ENCODE assay signal across 21 cellular contexts in genomic region chr19:16678498-16678897, GRCh38. TPM values are rescaled to one million over a fixed set of nuclear protein-coding genes. Genes with fewer than 3 reads are reported as not detected.
"Had no signal": no experiment of that assay in that cellular context is flagged by ENCODE, and none has a peak within 500 bp of the region (broad histone marks: within the 10 kb centered on the region; RNA-seq: fewer than 3 reads in every experiment).

No MANE protein-coding gene starts in this region.

- H3K27me3 ChIP-seq: esophagus squamous epithelium, hepatocyte, neutrophil, stomach, transverse colon had no signal

- H3K4me3 Mint-ChIP-seq: naive thymus-derived CD8-positive, alpha-beta T cell had no signal

- H3K4me3 ChIP-seq: esophagus squamous epithelium, hepatocyte, mucosa of descending colon, skin epidermis, stomach, thoracic aorta, transverse colon had no signal

- H3K4me1 ChIP-seq: esophagus squamous epithelium, transverse colon had no signal

- DNase-seq: effector memory CD4-positive, alpha-beta T cell; esophagus squamous epithelium; left colon; mucosa of descending colon; naive thymus-derived CD8-positive, alpha-beta T cell; stimulated activated CD4-positive, alpha-beta T cell treated with anti-CD3 and anti-CD28 coated beads, Interleukin-2, amount 100 ng/mL, for 24 hours; stimulated activated CD4-positive, alpha-beta T cell treated with anti-CD3 and anti-CD28 coated beads, Interleukin-4, amount 100 ng/mL, for 4 hours; stimulated activated naive CD4-positive, alpha-beta T cell; stomach; substantia nigra; transverse colon had no signal

- H2AFZ ChIP-seq: hepatocyte had no signal

- ATAC-seq: left colon; mucosa of descending colon; naive thymus-derived CD8-positive, alpha-beta T cell; sciatic nerve had no signal

- H3K79me2 ChIP-seq: hepatocyte had no signal

- H3K9me3 ChIP-seq: mucosa of descending colon, thoracic aorta had no signal

- H3K4me2 ChIP-seq: hepatocyte had no signal

- H3K27ac ChIP-seq: esophagus squamous epithelium, hepatocyte, neutrophil, skin epidermis, stomach, thoracic aorta, transverse colon had no signal

RNA-seq across cellular contexts. Expression of gene NWD1, which starts 41.1 kb away (rescaled TPM):
- total RNA-seq: epithelial cell of proximal tubule; lung microvascular endothelial cell; naive thymus-derived CD8-positive, alpha-beta T cell; osteoblast; pulmonary artery endothelial cell had no signal
- polyA plus RNA-seq: liver; naive thymus-derived CD8-positive, alpha-beta T cell had no signal
